In the genomic region with DNA sequence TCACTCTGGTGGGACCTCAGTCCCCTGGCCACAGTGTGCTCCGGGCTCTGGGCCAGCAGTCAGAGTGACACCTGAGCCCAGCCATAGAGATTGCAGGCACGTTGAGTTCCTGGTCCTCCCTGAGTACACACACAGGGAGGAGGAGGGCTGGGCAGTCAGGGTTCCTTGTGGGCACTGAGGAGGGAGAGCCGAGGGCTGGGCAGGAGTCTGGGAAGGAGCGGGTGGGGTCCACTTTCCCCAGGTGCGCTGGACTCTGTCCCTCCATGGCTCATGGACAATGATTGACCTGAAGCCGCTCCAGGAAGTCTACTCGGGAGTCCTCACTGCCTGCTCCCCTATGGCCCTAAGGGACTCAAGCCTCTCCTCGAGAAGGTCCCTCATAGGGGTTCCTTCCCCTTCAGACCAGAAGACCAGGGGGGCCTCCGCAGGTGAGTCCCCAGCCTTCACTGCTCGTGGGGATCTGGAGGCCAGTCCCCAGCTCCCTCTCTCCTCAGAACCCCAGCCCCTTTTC, we compare ENCODE assay signal across 15 cellular contexts. TPM values are rescaled to one million over a fixed set of nuclear protein-coding genes. Genes with fewer than 3 reads are reported as not detected.
DNase-seq lines count a peak whose midpoint lies in the region; ATAC-seq, FAIRE-seq and TF ChIP-seq lines count a peak whose summit lies in the region.
"Had no signal": no experiment of that assay in that cellular context is flagged by ENCODE, and none has a peak within 500 bp of the region (broad histone marks: within the 10 kb centered on the region; RNA-seq: fewer than 3 reads in every experiment).

No MANE protein-coding gene starts in this region.

- H2BK20ac ChIP-seq in H9 (ENCODE audit: low read depth, low read length, poor library complexity, severe bottlenecking): no peak overlapping the region

- H2BK120ac ChIP-seq in H9 (ENCODE audit: low read depth, low read length, poor library complexity, severe bottlenecking): no peak overlapping the region

- H4K5ac ChIP-seq in H9 (ENCODE audit: insufficient read length, low read depth, low read length): no peak overlapping the region

- H2BK12ac ChIP-seq in H9 (ENCODE audit: insufficient read length, low read depth, low read length): no peak overlapping the region

- no peak overlapping the region for H3K18ac ChIP-seq in H9 (ENCODE audit: insufficient read length, low read depth, low read length)

- no peak overlapping the region for H3K9ac ChIP-seq in H9 (ENCODE audit: extremely low read depth, insufficient read length, low read length)
- peak overlapping the region in 1 of 2 experiments; percentile 80; a peak in 2 of 4 replicates for H3K9ac ChIP-seq in K562 (ENCODE audit: insufficient read depth in 1 of 2, low read depth in 2 of 2, low read length in 2 of 2)

- peaks cover 30% of the 10 kb centered on the region; the same call in 2 of the 3 replicates for H3K36me3 ChIP-seq in K562 (ENCODE audit: control insufficient read depth, insufficient read depth, low read length)
- peaks cover 24 to 30% of the 10 kb centered on the region in 2 donors for H3K36me3 ChIP-seq in muscle layer of duodenum (ENCODE audit: control insufficient read depth in 1 of 2, insufficient read depth in 2 of 2, low read length in 2 of 2)

- FAIRE-seq in K562 (lab: Jason Lieb, UNC): no peak
- FAIRE-seq: G401.6 had no signal

- DNase-seq in H9 (peak; percentile 30), K562 (ENCODE audit: extremely low read depth in 1 of 4, low spot score in 3 of 4) (peak in 1 of 4 experiments; percentile 26), NCI-H1417 (lab: John Stamatoyannopoulos, UW) (no peak), coronary artery (ENCODE audit: low spot score) (no peak), NCI-H146 (lab: John Stamatoyannopoulos, UW) (no peak)
- DNase-seq: AML-193, foreskin keratinocyte, Karpas-422, NCI-H2171 treated with DMSO at 0.1 percent for 48 hours had no signal

- no peak overlapping the region for H2BK5ac ChIP-seq in H9 (ENCODE audit: insufficient read length, low read length)

- POLR2A ChIA-PET in K562 (lab: Yijun Ruan, JAX): no interaction called here

- no peak for TF ChIP-seq RAD21 in K562 (CRISPR knock-in tag; conservative IDR thresholded peaks at IDR 0.05 in 1 of 2, IDR thresholded peaks at IDR 0.05 in 1 of 2)

- H3K9me1 ChIP-seq in K562 (ENCODE audit: control insufficient read depth, insufficient read depth, low read length): no peaks in the 10 kb centered on the region

- H3K4me2 ChIP-seq in H9 (ENCODE audit: insufficient read depth, insufficient read length, low read length): no peak overlapping the region
- no peak overlapping the region for H3K4me2 ChIP-seq in K562 (ENCODE audit: insufficient read depth, low read length)

- no peak overlapping the region for H3T11ph ChIP-seq in H9 (ENCODE audit: low read length)

- no peaks in the 10 kb centered on the region for H3K9me3 ChIP-seq in H9 (ENCODE audit: control insufficient read depth, low read depth, low read length)
- no peaks in the 10 kb centered on the region for H3K9me3 ChIP-seq in K562 (replicated peaks; ENCODE audit: control insufficient read depth, insufficient read depth, low read depth, low read length)
- no peaks in the 10 kb centered on the region for H3K9me3 ChIP-seq in muscle layer of duodenum (ENCODE audit: control insufficient read depth in 1 of 2, low read length in 2 of 2)

- no TSS peak for BruUV-seq in K562 (replicated peaks; lab: Mats Ljungman, UMichigan)

- no peaks in the 10 kb centered on the region for H3K27me3 ChIP-seq in H9 (ENCODE audit: insufficient read depth, low read length)
- H3K27me3 ChIP-seq in K562 (ENCODE audit: control insufficient read depth in 2 of 2, insufficient read depth in 2 of 2, low read length in 2 of 2): no peaks in the 10 kb centered on the region
- no peaks in the 10 kb centered on the region for H3K27me3 ChIP-seq in muscle layer of duodenum (ENCODE audit: low read depth, low read length)
- H3K27me3 ChIP-seq: foreskin keratinocyte had no signal

- intact Hi-C loops in K562 (cut with micrococcal nuclease): no loop called here

- H3K4me1 Mint-ChIP-seq in H9: peaks cover 3 to 27% of the 10 kb centered on the region in 2 experiments

- H3K79me2 ChIP-seq in H9 (ENCODE audit: insufficient read depth, low read length) (no peaks in the 10 kb centered on the region), K562 (ENCODE audit: control insufficient read depth, insufficient read depth, low read length) (no peaks in the 10 kb centered on the region)

- no CpG with 5 or more reads among the region's 10 CpGs for WGBS in H9 (ENCODE audit: extremely low coverage, insufficient read length, low lambda C conversion rate)
- 54% methylated on average over 10 of the region's 10 CpGs for WGBS in K562 (ENCODE audit: insufficient coverage, low coverage, missing lambda C conversion rate)

- no peak overlapping the region for H2AK5ac ChIP-seq in H9 (ENCODE audit: insufficient read length, low read length)

- H2AFZ ChIP-seq in H9 (ENCODE audit: low read length) (no peak overlapping the region), K562 (ENCODE audit: low read depth, low read length) (peak overlapping the region; percentile 71; the same call in 1 of the 2 replicates)

- no peak overlapping the region for H4K8ac ChIP-seq in H9 (replicated peaks; ENCODE audit: insufficient read length, low read depth, low read length)

- TF ChIP-seq POLR2A in K562 (conservative IDR thresholded peaks at IDR 0.05): no peak

- no peak for TF ChIP-seq CTCF in 22Rv1 (IDR thresholded peaks at IDR 0.05)
- TF ChIP-seq CTCF in H9 (conservative IDR thresholded peaks at IDR 0.05): no peak
- no peak for TF ChIP-seq CTCF in K562 (IDR thresholded peaks at IDR 0.05 in 2 of 3, conservative IDR thresholded peaks at IDR 0.05 in 1 of 3; ENCODE audit: insufficient read depth in 2 of 3, low read depth in 1 of 3, low read length in 3 of 3)
- no peak for TF ChIP-seq CTCF in coronary artery (IDR thresholded peaks at IDR 0.05)

- no peak overlapping the region; a peak in 1 of 5 replicates for H3K4me3 Mint-ChIP-seq in H9

- H3K4me3 ChIP-seq in K562 (no peak overlapping the region), muscle layer of duodenum (ENCODE audit: low read depth in 1 of 2, low read length in 2 of 2) (peak overlapping the region in 1 of 2 donors; percentile 48), coronary artery (no peak overlapping the region)

- CTCF ChIA-PET in K562 (lab: Yijun Ruan, JAX; ENCODE audit: low intra/inter-chr PET ratio): no interaction called here

- H3K14ac ChIP-seq in H9 (ENCODE audit: insufficient read depth, low read length): no peak overlapping the region

- no peaks in the 10 kb centered on the region for H3K23me2 ChIP-seq in H9 (ENCODE audit: insufficient read length, low read depth, low read length, poor library complexity, severe bottlenecking)

- no peak overlapping the region for H3K4ac ChIP-seq in H9 (ENCODE audit: low read depth, low read length)

- no peaks in the 10 kb centered on the region for H3K79me1 ChIP-seq in H9 (ENCODE audit: insufficient read depth, low read depth, low read length, poor library complexity, severe bottlenecking)

- H3K4me1 ChIP-seq in H9 (ENCODE audit: insufficient read depth, low read length): no peaks in the 10 kb centered on the region
- peaks cover 0 to 31% of the 10 kb centered on the region in 2 experiments; a peak in 3 of 5 replicates for H3K4me1 ChIP-seq in K562 (replicated peaks in 1 of 2; ENCODE audit: control insufficient read depth in 2 of 2, insufficient read depth in 2 of 2, low read length in 2 of 2)
- no peaks in the 10 kb centered on the region for H3K4me1 ChIP-seq in muscle layer of duodenum (ENCODE audit: control insufficient read depth in 1 of 2, insufficient read depth in 2 of 2, low read length in 2 of 2)
- H3K4me1 ChIP-seq: foreskin keratinocyte had no signal

- peak overlapping the region in 1 of 3 experiments; percentile 68; a peak in 1 of 7 replicates for H3K27ac Mint-ChIP-seq in H9

- peaks cover 24 to 31% (median 31%) of the 10 kb centered on the region in 3 experiments; a peak in 6 of 7 replicates for H3K36me3 Mint-ChIP-seq in H9 (ENCODE audit: insufficient read depth in 1 of 3, low read depth in 3 of 3)

- H3K27ac ChIP-seq in 22Rv1 (peak overlapping the region; percentile 78), H9 (ENCODE audit: insufficient read length, low read depth, low read length) (no peak overlapping the region), K562 (ENCODE audit: extremely low read depth, low read depth, low read length) (no peak overlapping the region), muscle layer of duodenum (ENCODE audit: low read length) (peak overlapping the region; percentile 86), coronary artery (no peak overlapping the region)

- H4K91ac ChIP-seq in H9 (ENCODE audit: insufficient read length, low read depth, low read length): no peak overlapping the region

- no peaks in the 10 kb centered on the region for H3K9me3 Mint-ChIP-seq in H9

- H2BK15ac ChIP-seq in H9 (ENCODE audit: low read depth, low read length): no peak overlapping the region

- TF ChIP-seq EP300 in K562 (IDR thresholded peaks at IDR 0.05; ENCODE audit: low read length): no peak

- no peak overlapping the region for H3K56ac ChIP-seq in H9 (ENCODE audit: insufficient read length, low read depth, low read length)

- no peaks in the 10 kb centered on the region for H4K20me1 ChIP-seq in H9 (ENCODE audit: control insufficient read depth, insufficient read depth, insufficient read length)
- no peaks in the 10 kb centered on the region for H4K20me1 ChIP-seq in K562 (replicated peaks; ENCODE audit: control insufficient read depth, insufficient read depth, low read length)

- no peaks in the 10 kb centered on the region; the same call in 1 of the 2 replicates for H3K27me3 Mint-ChIP-seq in H9 (ENCODE audit: low read depth)

- no peak overlapping the region for H3K23ac ChIP-seq in H9 (ENCODE audit: insufficient read length, low read depth, low read length)

- in situ Hi-C loops in K562 (cut with MboI): no loop called here

- peak; percentile 74 for ATAC-seq in K562
- ATAC-seq in GM18870 (IDR thresholded peaks at IDR 0.05; ENCODE audit: unreplicated experiment): no peak
- ATAC-seq: foreskin keratinocyte had no signal

RNA-seq across cellular contexts. Expression of gene SLC44A4, which starts 1.1 kb away (rescaled TPM):
- total RNA-seq in H9 (2021) (3.3 and 3.8 TPM in 2 replicates), K562 (2014; rRNA removed) (7.9 and 9.8 TPM in 2 replicates), K562 (2014; rRNA removed; fragmentation: Illumina TruSeq; extraction: Trizol) (7.3 and 10.3 TPM in 2 replicates), K562 (2015; rRNA removed; fragmentation: Illumina TruSeq; extraction: Trizol) (9.2 and 11.2 TPM in 2 replicates), K562 (2021) (13.6 and 18.6 TPM in 2 replicates)
- total RNA-seq in K562 (2011; cell fraction: chromatin; rRNA removed; ENCODE audit: low replicate concordance): 13.6 and 22.5 TPM in 2 replicates
- 16.0 and 16.6 TPM in 2 replicates for total RNA-seq in K562 (2011; cell fraction: nucleolus; rRNA removed)
- 10.0 and 15.2 TPM in 2 replicates for total RNA-seq in K562 (2011; cell fraction: nucleoplasm; rRNA removed)
- polyA plus RNA-seq in K562 (2011; rRNA removed) (11.2 and 13.0 TPM in 2 replicates), K562 (2014; fragmentation: Illumina TruSeq; extraction: Trizol) (12.1 and 13.0 TPM in 2 replicates), K562 (2014; fragmentation: Nextera tagmentation; extraction: Ambion mirVana) (10 to 100 TPM in 1 of 2 experiments, 1 to 10 TPM in 1; 9.0 to 12.8 TPM), K562 (2014; rRNA removed) (13.6 TPM in 2 replicates)
- 9.9 and 10.0 TPM in 2 replicates for polyA plus RNA-seq in K562 (2011; cell fraction: cytosol; rRNA removed)
- polyA plus RNA-seq in K562 (2011; cell fraction: nucleus; rRNA removed): 15.2 and 17.2 TPM in 2 replicates
- polyA plus RNA-seq in K562 (2012): 10.3 and 17.3 TPM in 2 replicates
- polyA minus RNA-seq in K562 (2011; rRNA and poly(A)+ RNA removed): 2.9 and 3.4 TPM in 2 replicates
- 1.4 and 4.3 TPM in 2 replicates for polyA minus RNA-seq in K562 (2011; cell fraction: cytosol; rRNA and poly(A)+ RNA removed)
- 4.2 and 5.8 TPM in 2 replicates for polyA minus RNA-seq in K562 (2011; cell fraction: nucleus; rRNA and poly(A)+ RNA removed)
- total RNA-seq: activated CD8-positive, alpha-beta memory T cell treated with anti-CD3 and anti-CD28 coated beads for 36 hours had no signal

RNA-seq across cellular contexts. Expression of gene NEU1, which starts 15.1 kb away (rescaled TPM):
- total RNA-seq in H9 (2021) (35.1 and 36.2 TPM in 2 replicates), K562 (2014; rRNA removed) (50.3 and 54.0 TPM in 2 replicates), K562 (2014; rRNA removed; fragmentation: Illumina TruSeq; extraction: Trizol) (30.9 and 33.6 TPM in 2 replicates), K562 (2015; rRNA removed; fragmentation: Illumina TruSeq; extraction: Trizol) (63.9 and 64.3 TPM in 2 replicates), K562 (2021) (44.8 and 51.0 TPM in 2 replicates)
- 67.7 and 179 TPM in 2 replicates for total RNA-seq in K562 (2011; cell fraction: chromatin; rRNA removed; ENCODE audit: low replicate concordance)
- 199 and 231 TPM in 2 replicates for total RNA-seq in K562 (2011; cell fraction: nucleolus; rRNA removed)
- 148 and 162 TPM in 2 replicates for total RNA-seq in K562 (2011; cell fraction: nucleoplasm; rRNA removed)
- polyA plus RNA-seq in K562 (2011; rRNA removed) (67.8 and 79.4 TPM in 2 replicates), K562 (2014; fragmentation: Illumina TruSeq; extraction: Trizol) (53.4 and 60.3 TPM in 2 replicates), K562 (2014; fragmentation: Nextera tagmentation; extraction: Ambion mirVana) (10 to 100 TPM; 14.8 to 20.6 TPM), K562 (2014; rRNA removed) (51.5 and 51.9 TPM in 2 replicates)
- polyA plus RNA-seq in K562 (2011; cell fraction: cytosol; rRNA removed): 96.7 and 120 TPM in 2 replicates
- polyA plus RNA-seq in K562 (2011; cell fraction: nucleus; rRNA removed): 72.0 and 94.4 TPM in 2 replicates
- polyA plus RNA-seq in K562 (2012): 72.5 and 193 TPM in 2 replicates
- 39.7 and 44.9 TPM in 2 replicates for polyA minus RNA-seq in K562 (2011; rRNA and poly(A)+ RNA removed)
- polyA minus RNA-seq in K562 (2011; cell fraction: cytosol; rRNA and poly(A)+ RNA removed): 32.9 and 34.4 TPM in 2 replicates
- 21.7 and 26.9 TPM in 2 replicates for polyA minus RNA-seq in K562 (2011; cell fraction: nucleus; rRNA and poly(A)+ RNA removed)

RNA-seq across cellular contexts. Expression of gene EHMT2, which starts 19.8 kb away (rescaled TPM):
- total RNA-seq in H9 (2021) (121 and 124 TPM in 2 replicates), K562 (2014; rRNA removed) (42.0 and 61.8 TPM in 2 replicates), K562 (2014; rRNA removed; fragmentation: Illumina TruSeq; extraction: Trizol) (16.5 and 24.5 TPM in 2 replicates), K562 (2015; rRNA removed; fragmentation: Illumina TruSeq; extraction: Trizol) (38.5 and 42.9 TPM in 2 replicates), K562 (2021) (61.7 and 63.8 TPM in 2 replicates)
- 69.0 and 119 TPM in 2 replicates for total RNA-seq in K562 (2011; cell fraction: chromatin; rRNA removed; ENCODE audit: low replicate concordance)
- 74.9 and 75.4 TPM in 2 replicates for total RNA-seq in K562 (2011; cell fraction: nucleolus; rRNA removed)
- 62.5 and 71.7 TPM in 2 replicates for total RNA-seq in K562 (2011; cell fraction: nucleoplasm; rRNA removed)
- polyA plus RNA-seq in K562 (2011; rRNA removed) (29.1 and 49.4 TPM in 2 replicates), K562 (2014; fragmentation: Illumina TruSeq; extraction: Trizol) (56.5 and 61.4 TPM in 2 replicates), K562 (2014; fragmentation: Nextera tagmentation; extraction: Ambion mirVana) (1 to 10 TPM; 2.1 to 4.1 TPM), K562 (2014; rRNA removed) (41.2 and 44.9 TPM in 2 replicates)
- polyA plus RNA-seq in K562 (2011; cell fraction: cytosol; rRNA removed): 39.1 and 46.6 TPM in 2 replicates
- polyA plus RNA-seq in K562 (2011; cell fraction: nucleus; rRNA removed): 121 and 148 TPM in 2 replicates
- 70.5 and 80.9 TPM in 2 replicates for polyA plus RNA-seq in K562 (2012)
- polyA minus RNA-seq in K562 (2011; rRNA and poly(A)+ RNA removed): 31.6 and 42.3 TPM in 2 replicates
- polyA minus RNA-seq in K562 (2011; cell fraction: cytosol; rRNA and poly(A)+ RNA removed): 38.8 and 54.2 TPM in 2 replicates
- polyA minus RNA-seq in K562 (2011; cell fraction: nucleus; rRNA and poly(A)+ RNA removed): 16.0 and 25.3 TPM in 2 replicates

RNA-seq across cellular contexts. Expression of gene ZBTB12, which starts 24.2 kb away (rescaled TPM):
- 31.0 and 32.7 TPM in 2 replicates for total RNA-seq in H9 (2021)
- 2.2 and 5.9 TPM in 2 replicates for total RNA-seq in K562 (2011; cell fraction: chromatin; rRNA removed; ENCODE audit: low replicate concordance)
- 6.8 and 7.0 TPM in 2 replicates for total RNA-seq in K562 (2011; cell fraction: nucleolus; rRNA removed)
- 2.7 and 2.9 TPM in 2 replicates for total RNA-seq in K562 (2011; cell fraction: nucleoplasm; rRNA removed)
- total RNA-seq in K562 (2014; rRNA removed): 4.6 and 9.6 TPM in 2 replicates
- total RNA-seq in K562 (2014; rRNA removed; fragmentation: Illumina TruSeq; extraction: Trizol): 1.4 and 1.9 TPM in 2 replicates
- total RNA-seq in K562 (2015; rRNA removed; fragmentation: Illumina TruSeq; extraction: Trizol): 6.3 and 7.0 TPM in 2 replicates
- total RNA-seq in K562 (2021): 9.9 and 12.4 TPM in 2 replicates
- 2.6 and 4.1 TPM in 2 replicates for polyA plus RNA-seq in K562 (2011; rRNA removed)
- 4.1 and 8.1 TPM in 2 replicates for polyA plus RNA-seq in K562 (2011; cell fraction: cytosol; rRNA removed)
- polyA plus RNA-seq in K562 (2011; cell fraction: nucleus; rRNA removed): 3.8 and 4.9 TPM in 2 replicates
- polyA plus RNA-seq in K562 (2012): 15.0 and 15.4 TPM in 2 replicates
- 7.0 and 12.4 TPM in 2 replicates for polyA plus RNA-seq in K562 (2014; fragmentation: Illumina TruSeq; extraction: Trizol)
- polyA plus RNA-seq in K562 (2014; fragmentation: Nextera tagmentation; extraction: Ambion mirVana): under 1 TPM in 1 of 2 experiments, not detected in 1; 0.03 TPM
- polyA plus RNA-seq in K562 (2014; rRNA removed): 9.1 and 10.4 TPM in 2 replicates
- 2.7 and 3.1 TPM in 2 replicates for polyA minus RNA-seq in K562 (2011; rRNA and poly(A)+ RNA removed)
- 6.1 and 6.5 TPM in 2 replicates for polyA minus RNA-seq in K562 (2011; cell fraction: cytosol; rRNA and poly(A)+ RNA removed)
- polyA minus RNA-seq in K562 (2011; cell fraction: nucleus; rRNA and poly(A)+ RNA removed): 5.0 and 8.6 TPM in 2 replicates

RNA-seq across cellular contexts. Expression of gene C2, which starts 49.8 kb away (rescaled TPM):
- total RNA-seq in H9 (2021) (0.66 and 0.86 TPM in 2 replicates), K562 (2014; rRNA removed) (0.05 and 0.20 TPM in 2 replicates), K562 (2014; rRNA removed; fragmentation: Illumina TruSeq; extraction: Trizol) (0.40 TPM in 1 of 2 replicates, not detected in the other), K562 (2015; rRNA removed; fragmentation: Illumina TruSeq; extraction: Trizol) (0.58 and 0.72 TPM in 2 replicates), K562 (2021) (1.1 and 1.2 TPM in 2 replicates)
- total RNA-seq in K562 (2011; cell fraction: chromatin; rRNA removed; ENCODE audit: low replicate concordance): 0.81 and 1.5 TPM in 2 replicates
- 0.66 and 1.5 TPM in 2 replicates for total RNA-seq in K562 (2011; cell fraction: nucleolus; rRNA removed)
- total RNA-seq in K562 (2011; cell fraction: nucleoplasm; rRNA removed): 0.66 and 0.84 TPM in 2 replicates
- polyA plus RNA-seq in K562 (2011; rRNA removed) (0.38 and 0.47 TPM in 2 replicates), K562 (2014; fragmentation: Illumina TruSeq; extraction: Trizol) (0.36 and 0.40 TPM in 2 replicates), K562 (2014; fragmentation: Nextera tagmentation; extraction: Ambion mirVana) (under 1 TPM in 1 of 2 experiments, not detected in 1; 0.27 TPM), K562 (2014; rRNA removed) (0.11 and 0.28 TPM in 2 replicates)
- polyA plus RNA-seq in K562 (2011; cell fraction: cytosol; rRNA removed): 0.34 and 0.53 TPM in 2 replicates
- polyA plus RNA-seq in K562 (2011; cell fraction: nucleus; rRNA removed): 0.46 and 0.76 TPM in 2 replicates
- polyA plus RNA-seq in K562 (2012): 0.44 and 4.6 TPM in 2 replicates
- 0.14 and 0.15 TPM in 2 replicates for polyA minus RNA-seq in K562 (2011; rRNA and poly(A)+ RNA removed)
- 1.2 TPM in 1 of 2 replicates, not detected in the other for polyA minus RNA-seq in K562 (2011; cell fraction: cytosol; rRNA and poly(A)+ RNA removed)
- 0.13 and 0.44 TPM in 2 replicates for polyA minus RNA-seq in K562 (2011; cell fraction: nucleus; rRNA and poly(A)+ RNA removed)
- total RNA-seq: dermis microvascular lymphatic vessel endothelial cell, foreskin keratinocyte had no signal

Comparison
In these comparisons a context has a peak if more than half of its experiments do, and no peak if none do; other contexts are left out.
1. H3K27ac ChIP-seq: peak in 22Rv1 (single experiment) and muscle layer of duodenum (single experiment); none in H9 (single experiment), K562 (single experiment) and coronary artery (0 of 2).